1 cellular context compared by ENCODE assay signal in genomic region chr11:130516868-130517505, GRCh38.
TF ChIP-seq lines count a peak whose summit lies in the region.

No MANE protein-coding gene starts in this region.

TF ChIP-seq in H1, 55 proteins besides CTCF, POLR2A, EP300 and RAD21:
- no peak for TF ChIP-seq SP1 (IDR thresholded peaks at IDR 0.05; ENCODE audit: low read depth, low read length)
- no peak for TF ChIP-seq MAFK (IDR thresholded peaks at IDR 0.05; ENCODE audit: low read depth, low read length)
- no peak for TF ChIP-seq PHF8 (conservative IDR thresholded peaks at IDR 0.05; ENCODE audit: low read depth, low read length)
- no peak for TF ChIP-seq NANOG (IDR thresholded peaks at IDR 0.05; ENCODE audit: insufficient read depth, low read depth, low read length, poor library complexity, severe bottlenecking)
- TF ChIP-seq KDM5A (IDR thresholded peaks at IDR 0.05; ENCODE audit: low read length) = no peak
- no peak for TF ChIP-seq EGR1 (IDR thresholded peaks at IDR 0.05; ENCODE audit: borderline replicate concordance, low read depth, low read length)
- TF ChIP-seq JUND (IDR thresholded peaks at IDR 0.05; ENCODE audit: low read length) = no peak
- TF ChIP-seq POU5F1 (IDR thresholded peaks at IDR 0.05; ENCODE audit: low read depth, low read length) = no peak
- TF ChIP-seq EZH2 (IDR thresholded peaks at IDR 0.05; ENCODE audit: low read depth, low read length, severe bottlenecking) = no peak
- TF ChIP-seq RFX5 (IDR thresholded peaks at IDR 0.05; ENCODE audit: borderline replicate concordance, low read depth, low read length) = no peak
